25 cellular contexts compared by ENCODE assay signal in genomic region chr9:92397853-92398252, GRCh38. TPM values are rescaled to one million over a fixed set of nuclear protein-coding genes. Genes with fewer than 3 reads are reported as not detected.
DNase-seq lines count a peak whose midpoint lies in the region; ATAC-seq, FAIRE-seq and TF ChIP-seq lines count a peak whose summit lies in the region.
"Had no signal": no experiment of that assay in that cellular context is flagged by ENCODE, and none has a peak within 500 bp of the region (broad histone marks: within the 10 kb centered on the region; RNA-seq: fewer than 3 reads in every experiment).

No MANE protein-coding gene starts in this region.

- intact Hi-C loops in ascending aorta (cut with DNase I) = loop anchor here (5.0 kb wide), 1 partner anchor 64 kb away; no protein-coding TSS in a partner anchor

- no peak for DNase-seq in H54 (ENCODE audit: insufficient read length, low spot score)
- DNase-seq in ascending aorta (ENCODE audit: low spot score in 2 of 2) = no peak
- no peak for DNase-seq in stimulated activated naive CD8-positive, alpha-beta T cell treated with anti-CD3 and anti-CD28 coated beads, Interleukin-15, Interleukin-2, amounts not matched to agents 100 U/mL and 50 U/mL, for 24 hours
- DNase-seq in NCI-H526 (lab: John Stamatoyannopoulos, UW) = no peak
- no peak for DNase-seq in HK-2 (ENCODE audit: unreplicated experiment)
- DNase-seq: AML-193; BE2C; Calu3; CD4-positive, alpha-beta memory T cell; COR-L47; DMS53; DMS79 treated with DMSO at 0.1 percent for 48 hours; GF-D8; GOT3; H7; HCEC 1CT had no signal

- H3K4me1 ChIP-seq in ascending aorta (peaks cover 0 to 13% of the 10 kb centered on the region in 2 donors), rectal smooth muscle tissue (ENCODE audit: control insufficient read depth, insufficient read depth, low read length) (peaks cover 11% of the 10 kb centered on the region)
- H3K4me1 ChIP-seq: BE2C; BLaER1 treated with 17β-estradiol and CSF1 and Interleukin-3, amounts not matched to agents 10 nM and 100 nM had no signal

- H3K27ac ChIP-seq in 22Rv1 = peak overlapping the region; percentile 28; the same call in 1 of the 2 replicates
- peak overlapping the region; percentile 54 to 82 for H3K27ac ChIP-seq in ascending aorta
- peak overlapping the region; percentile 46 for H3K27ac ChIP-seq in rectal smooth muscle tissue (ENCODE audit: low read depth, low read length)
- H3K27ac ChIP-seq: BLaER1 treated with 17β-estradiol and CSF1 and Interleukin-3, amounts not matched to agents 10 nM and 100 nM had no signal

- TF ChIP-seq POLR2A in H54 (IDR thresholded peaks at IDR 0.05; ENCODE audit: low read depth, low read length) = no peak

- TF ChIP-seq CTCF in 22Rv1 (IDR thresholded peaks at IDR 0.05) (no peak), ascending aorta (IDR thresholded peaks at IDR 0.05) (no peak)

- no peaks in the 10 kb centered on the region for H3K9me3 ChIP-seq in ascending aorta
- H3K9me3 ChIP-seq: BE2C had no signal

- H3K27me3 ChIP-seq in ascending aorta = no peaks in the 10 kb centered on the region
- no peaks in the 10 kb centered on the region for H3K27me3 ChIP-seq in rectal smooth muscle tissue (ENCODE audit: control insufficient read depth, insufficient read depth, low read length)
- H3K27me3 ChIP-seq: BE2C; BLaER1 treated with 17β-estradiol and CSF1 and Interleukin-3, amounts not matched to agents 10 nM and 100 nM had no signal

- H3K4me3 ChIP-seq in ascending aorta = no peak overlapping the region
- H3K4me3 ChIP-seq in rectal smooth muscle tissue (ENCODE audit: low read length) = no peak overlapping the region
- H3K4me3 ChIP-seq: BLaER1 treated with 17β-estradiol and CSF1 and Interleukin-3, amounts not matched to agents 10 nM and 100 nM had no signal

- FAIRE-seq in H54 (lab: Jason Lieb, UNC) = peak; percentile 68
- FAIRE-seq: A204.1, GM12891, GM18507 had no signal

- no peak for ATAC-seq in GM21367 (IDR thresholded peaks at IDR 0.05; ENCODE audit: unreplicated experiment)
- no peak for ATAC-seq in stimulated activated naive CD8-positive, alpha-beta T cell treated with anti-CD3 and anti-CD28 coated beads, Interleukin-15, Interleukin-2, amounts not matched to agents 100 U/mL and 50 U/mL, for 24 hours

- H3K36me3 ChIP-seq in ascending aorta (peaks cover 14 to 26% of the 10 kb centered on the region in 2 donors), rectal smooth muscle tissue (ENCODE audit: control insufficient read depth, insufficient read depth, low read length) (no peaks in the 10 kb centered on the region)
- H3K36me3 ChIP-seq: BE2C had no signal

- H3K9ac ChIP-seq in rectal smooth muscle tissue (ENCODE audit: low read length) = no peak overlapping the region
- H3K9ac ChIP-seq: BLaER1 treated with 17β-estradiol and CSF1 and Interleukin-3, amounts not matched to agents 10 nM and 100 nM had no signal

RNA-seq across cellular contexts. Expression of gene OGN, which starts 6.5 kb away (rescaled TPM):
- 156 TPM for total RNA-seq in ascending aorta
- total RNA-seq: Calu3; CD4-positive, alpha-beta memory T cell; Daoy; G401; H7 had no signal

RNA-seq across cellular contexts. Expression of gene OMD, which starts 26.4 kb away (rescaled TPM):
- total RNA-seq in ascending aorta = 36.2 TPM
- total RNA-seq: CD4-positive, alpha-beta memory T cell; Daoy; G401; H7 had no signal
